In the genomic region with DNA sequence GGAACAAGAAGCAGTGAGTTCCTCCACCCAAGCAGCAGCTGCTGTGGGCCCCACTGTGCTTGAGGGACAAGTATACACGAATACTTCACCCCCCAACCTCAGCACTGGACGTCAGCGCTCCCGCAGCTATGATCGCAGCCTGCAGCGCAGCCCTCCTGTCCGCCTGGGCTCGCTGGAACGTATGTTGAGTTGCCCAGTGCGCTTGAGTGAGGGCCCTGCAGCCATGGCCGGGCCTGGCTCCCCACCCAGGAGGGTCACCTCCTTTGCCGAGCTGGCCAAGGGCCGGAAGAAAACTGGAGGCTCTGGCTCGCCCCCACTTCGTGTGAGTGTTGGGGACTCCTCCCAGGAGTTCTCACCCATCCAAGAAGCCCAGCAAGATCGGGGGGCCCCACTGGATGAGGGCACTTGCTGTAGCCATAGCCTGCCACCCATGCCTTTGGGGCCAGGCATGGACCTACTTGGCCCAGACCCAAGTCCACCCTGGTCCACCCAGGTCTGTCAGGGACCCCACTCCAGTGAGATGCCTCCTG, we compare ENCODE assay signal across 21 cellular contexts. TPM values are rescaled to one million over a fixed set of nuclear protein-coding genes. Genes with fewer than 3 reads are reported as not detected.
A peak's percentile ranks its signal among the peaks of the same experiment; 100 is the strongest.
DNase-seq lines count a peak whose midpoint lies in the region; ATAC-seq and TF ChIP-seq lines count a peak whose summit lies in the region.
"Had no signal": no experiment of that assay in that cellular context is flagged by ENCODE, and none has a peak within 500 bp of the region (broad histone marks: within the 10 kb centered on the region; RNA-seq: fewer than 3 reads in every experiment).

No MANE protein-coding gene starts in this region.

- intact Hi-C loops in aorta (cut with DNase I) = no loop called here

- H3K27me3 Mint-ChIP-seq in stimulated activated naive CD8-positive, alpha-beta T cell treated with anti-CD3 and anti-CD28 coated beads, Interleukin-15, amount 100 ng/mL, for 72 hours = no peaks in the 10 kb centered on the region
- peaks cover 4% of the 10 kb centered on the region for H3K27me3 Mint-ChIP-seq in endothelial cell (ENCODE audit: unreplicated experiment)
- H3K27me3 Mint-ChIP-seq: CD4-positive, alpha-beta T cell had no signal

- H3K27me3 ChIP-seq in osteoblast (ENCODE audit: insufficient read depth, low read length) (no peaks in the 10 kb centered on the region), aorta (ENCODE audit: control insufficient read depth in 1 of 2, insufficient read depth in 2 of 2, low read length in 1 of 2) (no peaks in the 10 kb centered on the region)
- H3K27me3 ChIP-seq: BLaER1 treated with 17β-estradiol and CSF1 and Interleukin-3, amounts not matched to agents 10 nM and 100 nM had no signal

- H3K4me1 ChIP-seq in osteoblast (ENCODE audit: insufficient read depth, low read length) (peaks cover 42% of the 10 kb centered on the region), aorta (ENCODE audit: control insufficient read depth in 1 of 2, insufficient read depth in 2 of 2, low read length in 2 of 2) (peaks cover 0 to 4% of the 10 kb centered on the region in 2 donors)
- H3K4me1 ChIP-seq: BLaER1 treated with 17β-estradiol and CSF1 and Interleukin-3, amounts not matched to agents 10 nM and 100 nM had no signal

- H3K9me3 ChIP-seq in osteoblast (ENCODE audit: low read depth, low read length) = no peaks in the 10 kb centered on the region
- no peaks in the 10 kb centered on the region for H3K9me3 ChIP-seq in aorta (ENCODE audit: control insufficient read depth, low read length)
- H3K9me3 ChIP-seq: BLaER1 treated with 17β-estradiol and CSF1 and Interleukin-3, amounts not matched to agents 10 nM and 100 nM had no signal

- 93% methylated on average over 16 of the region's 16 CpGs for WGBS in aorta, 2 donors

- no peaks in the 10 kb centered on the region for H3K9me3 Mint-ChIP-seq in stimulated activated naive CD8-positive, alpha-beta T cell treated with anti-CD3 and anti-CD28 coated beads, Interleukin-15, amount 100 ng/mL, for 72 hours
- H3K9me3 Mint-ChIP-seq in endothelial cell (ENCODE audit: unreplicated experiment) = no peaks in the 10 kb centered on the region
- H3K9me3 Mint-ChIP-seq: CD4-positive, alpha-beta T cell had no signal

- peaks cover 45% of the 10 kb centered on the region for H4K20me1 ChIP-seq in osteoblast (ENCODE audit: insufficient read depth, low read length)

- no peak overlapping the region for H3K4me3 ChIP-seq in osteoblast (ENCODE audit: insufficient read depth, low read length)
- no peak overlapping the region for H3K4me3 ChIP-seq in aorta (ENCODE audit: low read length in 2 of 2)
- H3K4me3 ChIP-seq: BLaER1 treated with 17β-estradiol and CSF1 and Interleukin-3, amounts not matched to agents 10 nM and 100 nM; SK-N-MC had no signal

- H3K4me3 Mint-ChIP-seq in stimulated activated naive CD8-positive, alpha-beta T cell treated with anti-CD3 and anti-CD28 coated beads, Interleukin-15, amount 100 ng/mL, for 72 hours = no peak overlapping the region
- peak overlapping the region; percentile 32 for H3K4me3 Mint-ChIP-seq in endothelial cell (ENCODE audit: unreplicated experiment)
- H3K4me3 Mint-ChIP-seq: CD4-positive, alpha-beta T cell had no signal

- peaks cover 18% of the 10 kb centered on the region for H3K36me3 Mint-ChIP-seq in endothelial cell (ENCODE audit: low read depth, unreplicated experiment)

- TF ChIP-seq CTCF in endothelial cell (IDR thresholded peaks at IDR 0.05; ENCODE audit: unreplicated experiment) (no peak), osteoblast (IDR thresholded peaks at IDR 0.05; ENCODE audit: extremely low read depth, low read depth, low read length) (no peak)

- H3K36me3 ChIP-seq in osteoblast (ENCODE audit: insufficient read depth, low read length) (peaks cover 34% of the 10 kb centered on the region), aorta (ENCODE audit: control insufficient read depth in 1 of 2, insufficient read depth in 2 of 2, low read length in 1 of 2) (no peaks in the 10 kb centered on the region)

- H3K27ac Mint-ChIP-seq in stimulated activated naive CD8-positive, alpha-beta T cell treated with anti-CD3 and anti-CD28 coated beads, Interleukin-15, amount 100 ng/mL, for 72 hours = no peak overlapping the region
- no peak overlapping the region for H3K27ac Mint-ChIP-seq in endothelial cell (ENCODE audit: unreplicated experiment)
- H3K27ac Mint-ChIP-seq: CD4-positive, alpha-beta T cell had no signal

- H3K4me1 Mint-ChIP-seq in stimulated activated naive CD8-positive, alpha-beta T cell treated with anti-CD3 and anti-CD28 coated beads, Interleukin-15, amount 100 ng/mL, for 72 hours = no peaks in the 10 kb centered on the region
- no peaks in the 10 kb centered on the region for H3K4me1 Mint-ChIP-seq in endothelial cell (ENCODE audit: unreplicated experiment)

- no peak overlapping the region for H3K4me2 ChIP-seq in osteoblast (ENCODE audit: insufficient read depth, low read length)
- H3K4me2 ChIP-seq: BLaER1 treated with 17β-estradiol and CSF1 and Interleukin-3, amounts not matched to agents 10 nM and 100 nM had no signal

- DNase-seq in stimulated activated naive CD8-positive, alpha-beta T cell treated with anti-CD3 and anti-CD28 coated beads, Interleukin-15, Interleukin-2, amounts not matched to agents 100 U/mL and 50 U/mL, for 24 hours = no peak
- no peak for DNase-seq in stimulated activated naive CD8-positive, alpha-beta T cell treated with anti-CD3 and anti-CD28 coated beads, Interleukin-15, amount 100 ng/mL, for 72 hours
- DNase-seq in endothelial cell (ENCODE audit: low spot score) = no peak
- DNase-seq in osteoblast (ENCODE audit: insufficient read length, low spot score, missing footprints) = no peak
- no peak for DNase-seq in aorta
- no peak for DNase-seq in RPMI8226
- no peak for DNase-seq in AG20443 (ENCODE audit: low spot score)
- DNase-seq: 8988T; AML-193; CD4-positive, alpha-beta T cell; KBM-7; NCI-H1105 treated with DMSO at 0.1 percent for 48 hours; NCI-H2029; NCI-H446; NCI-H524 treated with DMSO at 0.1 percent for 48 hours; NCI-H774; PC-3; SIG-M5 had no signal

- peaks cover 96% of the 10 kb centered on the region for H3K79me2 ChIP-seq in osteoblast (ENCODE audit: insufficient read depth, low read length)

- H3K27ac ChIP-seq in osteoblast (ENCODE audit: low read depth, low read length) (peak overlapping the region; percentile 24), aorta (ENCODE audit: low read depth in 1 of 2, low read length in 2 of 2) (no peak overlapping the region)
- H3K27ac ChIP-seq: BLaER1 treated with 17β-estradiol and CSF1 and Interleukin-3, amounts not matched to agents 10 nM and 100 nM; SK-N-MC had no signal

- no peak overlapping the region for H2AFZ ChIP-seq in osteoblast (ENCODE audit: low read length)

- ATAC-seq in stimulated activated naive CD8-positive, alpha-beta T cell treated with anti-CD3 and anti-CD28 coated beads, Interleukin-15, Interleukin-2, amounts not matched to agents 100 U/mL and 50 U/mL, for 24 hours = peak; percentile 32
- no peak for ATAC-seq in stimulated activated naive CD8-positive, alpha-beta T cell treated with anti-CD3 and anti-CD28 coated beads, Interleukin-15, amount 100 ng/mL, for 72 hours
- ATAC-seq in aorta (ENCODE audit: low FRiP score) (peak; percentile 15), HG03135 (IDR thresholded peaks at IDR 0.05; ENCODE audit: unreplicated experiment) (no peak)
- ATAC-seq: PC-3 had no signal

RNA-seq across cellular contexts. Expression of a gene that starts 57.1 kb away (rescaled TPM):
- total RNA-seq in endothelial cell (ENCODE audit: unreplicated experiment) = 34.6 TPM
- total RNA-seq in osteoblast = 18.5 and 18.6 TPM in 2 replicates
- total RNA-seq in aorta = 10 to 100 TPM; 52.1 to 58.2 TPM
- 10 to 100 TPM; 23.8 to 81.0 TPM for polyA plus RNA-seq in aorta

RNA-seq across cellular contexts. Expression of a gene that starts 58.0 kb away (rescaled TPM):
- total RNA-seq in endothelial cell (ENCODE audit: unreplicated experiment) (22.3 TPM), osteoblast (25.0 and 28.6 TPM in 2 replicates), aorta (100 to 1,000 TPM in 1 of 2 donors, 10 to 100 TPM in 1; 65.8 to 112 TPM)
- 10 to 100 TPM; 11.0 to 58.3 TPM for polyA plus RNA-seq in aorta

Comparison
In these comparisons a context has a peak if more than half of its experiments do, and no peak if none do; other contexts are left out.
1. ATAC-seq: peak in stimulated activated naive CD8-positive, alpha-beta T cell treated with anti-CD3 and anti-CD28 coated beads, Interleukin-15, Interleukin-2, amounts not matched to agents 100 U/mL and 50 U/mL, for 24 hours (single experiment) and aorta (single experiment); none in stimulated activated naive CD8-positive, alpha-beta T cell treated with anti-CD3 and anti-CD28 coated beads, Interleukin-15, amount 100 ng/mL, for 72 hours (single experiment) and HG03135 (single experiment).